23 cellular contexts compared by ENCODE assay signal in the genomic region with DNA sequence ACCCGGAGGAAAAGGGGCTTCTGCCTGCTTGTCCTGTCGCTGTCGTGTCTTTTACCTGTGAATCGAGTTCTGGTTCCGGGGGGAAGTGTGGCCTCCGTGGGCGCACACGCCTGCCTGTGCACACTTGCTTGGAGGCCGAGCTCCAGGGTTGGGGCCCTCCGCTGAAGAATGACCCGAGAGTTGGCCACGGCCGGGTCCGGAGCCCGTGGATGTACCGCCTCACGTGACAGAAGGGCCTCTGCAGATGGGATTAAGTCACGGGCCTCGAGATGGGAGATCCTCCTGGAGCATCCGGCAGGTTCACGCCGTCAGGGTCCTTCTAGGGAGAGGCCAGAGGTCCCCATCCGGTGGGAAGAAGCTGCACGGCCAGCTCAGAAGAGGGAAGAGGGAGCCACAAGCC.
"Had no signal": no experiment of that assay in that cellular context is flagged by ENCODE, and none has a peak within 500 bp of the region (broad histone marks: within the 10 kb centered on the region; RNA-seq: fewer than 3 reads in every experiment).

No MANE protein-coding gene starts in this region.

- H3K27ac ChIP-seq: colonic mucosa, epithelial cell of prostate, esophagus squamous epithelium, gastrocnemius medialis, heart right ventricle, left lung, lower lobe of right lung had no signal

- H3K4me3 ChIP-seq: colonic mucosa, esophagus squamous epithelium, gastrocnemius medialis, heart right ventricle, left lung, lower lobe of right lung had no signal

- DNase-seq: colonic mucosa; cortex of kidney; effector CD8-positive, alpha-beta T cell; effector memory CD8-positive, alpha-beta T cell; erythroblast; esophagus squamous epithelium; foreskin fibroblast; foreskin melanocyte; gastrocnemius medialis; glutamatergic neuron; head of caudate nucleus; heart right ventricle; hippocampal formation; left cardiac atrium; left lung; left ventricle myocardium superior; lower lobe of right lung; mesendoderm; midbrain had no signal

- H3K36me3 ChIP-seq: colonic mucosa, esophagus squamous epithelium, gastrocnemius medialis, heart right ventricle, left lung, lower lobe of right lung had no signal

- FAIRE-seq: endometrium, islet of Langerhans, keratinocyte had no signal

- H3K4me1 ChIP-seq: colonic mucosa, esophagus squamous epithelium, gastrocnemius medialis, heart right ventricle, left lung, lower lobe of right lung had no signal

- H3K27me3 ChIP-seq: colonic mucosa, gastrocnemius medialis had no signal

- H3K9me3 ChIP-seq: colonic mucosa, esophagus squamous epithelium, gastrocnemius medialis, heart right ventricle, left lung, lower lobe of right lung had no signal
